ENCODE assay signal across 12 cellular contexts in genomic region chr11:1153105-1153950, GRCh38. TPM values are rescaled to one million over a fixed set of nuclear protein-coding genes. Genes with fewer than 3 reads are reported as not detected.
DNase-seq lines count a peak whose midpoint lies in the region; ATAC-seq and TF ChIP-seq lines count a peak whose summit lies in the region.
"Had no signal": no experiment of that assay in that cellular context is flagged by ENCODE, and none has a peak within 500 bp of the region (broad histone marks: within the 10 kb centered on the region; RNA-seq: fewer than 3 reads in every experiment).

No MANE protein-coding gene starts in this region.

- no peaks in the 10 kb centered on the region for H3K4me1 Mint-ChIP-seq in glutamatergic neuron (ENCODE audit: low read depth, unreplicated experiment)
- peaks cover 0 to 5% (median 0%) of the 10 kb centered on the region in 4 donors for H3K4me1 Mint-ChIP-seq in CD4-positive, alpha-beta memory T cell
- H3K4me1 Mint-ChIP-seq: activated naive CD4-positive, alpha-beta T cell treated with anti-CD3 and anti-CD28 coated beads, Interleukin-2, amount 50 U/mL, for 24 hours had no signal

- H3K4me3 ChIP-seq in heart left ventricle (no peak overlapping the region), upper lobe of left lung (no peak overlapping the region)
- H3K4me3 ChIP-seq in CD4-positive, alpha-beta memory T cell (ENCODE audit: low read length in 2 of 2) = no peak overlapping the region
- H3K4me3 ChIP-seq: skin epidermis had no signal

- TF ChIP-seq POLR2A in heart left ventricle (IDR thresholded peaks at IDR 0.05) (no peak), upper lobe of left lung (IDR thresholded peaks at IDR 0.05) (no peak)

- TF ChIP-seq CTCF in heart left ventricle (IDR thresholded peaks at IDR 0.05) (no peak), glutamatergic neuron (IDR thresholded peaks at IDR 0.05; ENCODE audit: partially characterized antibody, unreplicated experiment) (no peak), upper lobe of left lung (IDR thresholded peaks at IDR 0.05) (no peak)

- H3K4me3 Mint-ChIP-seq in glutamatergic neuron (ENCODE audit: unreplicated experiment) = no peak overlapping the region
- H3K4me3 Mint-ChIP-seq in CD4-positive, alpha-beta memory T cell = no peak overlapping the region
- H3K4me3 Mint-ChIP-seq: activated naive CD4-positive, alpha-beta T cell treated with anti-CD3 and anti-CD28 coated beads, Interleukin-2, amount 50 U/mL, for 24 hours; CD8-positive, alpha-beta memory T cell had no signal

- peaks cover under 1% of the 10 kb centered on the region for H3K9me3 Mint-ChIP-seq in glutamatergic neuron (ENCODE audit: unreplicated experiment)
- no peaks in the 10 kb centered on the region for H3K9me3 Mint-ChIP-seq in CD4-positive, alpha-beta memory T cell
- H3K9me3 Mint-ChIP-seq: activated naive CD4-positive, alpha-beta T cell treated with anti-CD3 and anti-CD28 coated beads, Interleukin-2, amount 50 U/mL, for 24 hours; CD8-positive, alpha-beta memory T cell had no signal

- POLR2A ChIA-PET in CD4-positive, alpha-beta memory T cell (lab: Charles Lee; ENCODE audit: partially characterized antibody) = no interaction called here

- intact Hi-C loops in Right ventricle myocardium superior (cut with DNase I) (no loop called here), heart left ventricle (cut with DNase I) (no loop called here)
- intact Hi-C loops in CD4-positive, alpha-beta memory T cell (cut with micrococcal nuclease) = no loop called here

- peaks cover 2% of the 10 kb centered on the region for H3K27me3 Mint-ChIP-seq in glutamatergic neuron (ENCODE audit: unreplicated experiment)
- H3K27me3 Mint-ChIP-seq in CD4-positive, alpha-beta memory T cell = peaks cover 0 to 2% of the 10 kb centered on the region in 2 donors
- H3K27me3 Mint-ChIP-seq: activated naive CD4-positive, alpha-beta T cell treated with anti-CD3 and anti-CD28 coated beads, Interleukin-2, amount 50 U/mL, for 24 hours had no signal

- H3K36me3 ChIP-seq in heart left ventricle (no peaks in the 10 kb centered on the region), upper lobe of left lung (no peaks in the 10 kb centered on the region)
- H3K36me3 ChIP-seq in CD4-positive, alpha-beta memory T cell (ENCODE audit: insufficient read depth, low read length) = no peaks in the 10 kb centered on the region

- H3K9me3 ChIP-seq in heart left ventricle (no peaks in the 10 kb centered on the region), upper lobe of left lung (no peaks in the 10 kb centered on the region)
- no peaks in the 10 kb centered on the region for H3K9me3 ChIP-seq in CD4-positive, alpha-beta memory T cell (ENCODE audit: control insufficient read depth in 1 of 2, low read length in 2 of 2)

- WGBS in heart left ventricle, 4 donors = 78 to 83% (median 81%) methylated on average over 16 to 28 of the region's 28 CpGs
- 60 to 86% methylated on average over 1 to 28 of the region's 28 CpGs for WGBS in upper lobe of left lung, 2 donors

- peak; percentile 25 for DNase-seq in Right ventricle myocardium superior
- no peak for DNase-seq in heart left ventricle
- DNase-seq in NCI-H69 (lab: John Stamatoyannopoulos, UW) = peak; percentile 67
- DNase-seq in glutamatergic neuron = peak; percentile 22
- DNase-seq in upper lobe of left lung = peak; percentile 15 to 82
- DNase-seq in CD4-positive, alpha-beta memory T cell = no peak
- DNase-seq: CD8-positive, alpha-beta memory T cell; stimulated activated naive CD4-positive, alpha-beta T cell had no signal

- CTCF ChIA-PET in CD4-positive, alpha-beta memory T cell (lab: Charles Lee; ENCODE audit: partially characterized antibody) = no interaction called here

- H3K27me3 ChIP-seq in heart left ventricle (no peaks in the 10 kb centered on the region), upper lobe of left lung (no peaks in the 10 kb centered on the region)
- no peaks in the 10 kb centered on the region for H3K27me3 ChIP-seq in CD4-positive, alpha-beta memory T cell (ENCODE audit: insufficient read depth, low read length)

- ATAC-seq in Right ventricle myocardium superior (ENCODE audit: poor library complexity) (peak; percentile 15), heart left ventricle (no peak), upper lobe of left lung (ENCODE audit: low FRiP score in 2 of 2) (no peak), GM21526 (IDR thresholded peaks at IDR 0.05; ENCODE audit: low FRiP score, unreplicated experiment) (no peak), GM19328 (IDR thresholded peaks at IDR 0.05; ENCODE audit: unreplicated experiment) (no peak)

- H3K27ac Mint-ChIP-seq in glutamatergic neuron (ENCODE audit: unreplicated experiment) = no peak overlapping the region
- H3K27ac Mint-ChIP-seq in CD4-positive, alpha-beta memory T cell = no peak overlapping the region
- H3K27ac Mint-ChIP-seq: activated naive CD4-positive, alpha-beta T cell treated with anti-CD3 and anti-CD28 coated beads, Interleukin-2, amount 50 U/mL, for 24 hours; CD8-positive, alpha-beta memory T cell had no signal

- no peak for TF ChIP-seq EP300 in upper lobe of left lung (IDR thresholded peaks at IDR 0.05)

- H3K27ac ChIP-seq in heart left ventricle (peak overlapping the region in 1 of 12 donors; percentile 29), upper lobe of left lung (no peak overlapping the region)
- no peak overlapping the region for H3K27ac ChIP-seq in CD4-positive, alpha-beta memory T cell (ENCODE audit: low read depth, low read length)
- H3K27ac ChIP-seq: skin epidermis had no signal

- no peaks in the 10 kb centered on the region for H3K36me3 Mint-ChIP-seq in glutamatergic neuron (ENCODE audit: unreplicated experiment)
- no peaks in the 10 kb centered on the region for H3K36me3 Mint-ChIP-seq in CD4-positive, alpha-beta memory T cell
- H3K36me3 Mint-ChIP-seq: activated naive CD4-positive, alpha-beta T cell treated with anti-CD3 and anti-CD28 coated beads, Interleukin-2, amount 50 U/mL, for 24 hours; CD8-positive, alpha-beta memory T cell had no signal

- H3K4me1 ChIP-seq in heart left ventricle (peaks cover 0 to 9% (median 0%) of the 10 kb centered on the region in 12 donors), upper lobe of left lung (no peaks in the 10 kb centered on the region)
- no peaks in the 10 kb centered on the region for H3K4me1 ChIP-seq in CD4-positive, alpha-beta memory T cell (ENCODE audit: insufficient read depth, low read length)

RNA-seq across cellular contexts. Expression of gene MUC5AC, which starts 4.4 kb away (rescaled TPM):
- total RNA-seq in Right ventricle myocardium superior (not detected), heart left ventricle (not detected), glutamatergic neuron (ENCODE audit: unreplicated experiment) (not detected), upper lobe of left lung (1 to 10 TPM in 2 of 6 donors, under 1 TPM in 3, not detected in 1; under 0.01 to 7.3 (median 0.78) TPM)
- not detected for polyA plus RNA-seq in heart left ventricle
- not detected for total RNA-seq in CD4-positive, alpha-beta memory T cell
- polyA plus RNA-seq in CD4-positive, alpha-beta memory T cell = not detected
- total RNA-seq: CD8-positive, alpha-beta memory T cell had no signal
- polyA plus RNA-seq: CD8-positive, alpha-beta memory T cell had no signal

Comparison
In these comparisons a context has a peak if more than half of its experiments do, and no peak if none do; other contexts are left out.
1. DNase-seq: peak in Right ventricle myocardium superior (single experiment), NCI-H69 (single experiment), glutamatergic neuron (single experiment) and upper lobe of left lung (2 of 2); none in heart left ventricle (0 of 5) and CD4-positive, alpha-beta memory T cell (0 of 5).